ENCODE assay signal across 34 cellular contexts in genomic region chr10:29005988-29006387, GRCh38.
"Had no signal": no experiment of that assay in that cellular context is flagged by ENCODE, and none has a peak within 500 bp of the region (broad histone marks: within the 10 kb centered on the region; RNA-seq: fewer than 3 reads in every experiment).

No MANE protein-coding gene starts in this region.

- H3K4me3 ChIP-seq: MG63 had no signal

- DNase-seq: Karpas-422, Kasumi-1, MG63, MM.1S, MV-4-11, NCI-H1048, NCI-H1092, NCI-H1092 treated with DMSO at 0.1 percent for 48 hours, NCI-H1105, NCI-H1105 treated with DMSO at 0.1 percent for 48 hours, NCI-H1417, NCI-H1417 treated with DMSO at 0.1 percent for 48 hours, NCI-H1436, NCI-H1436 treated with DMSO at 0.1 percent for 48 hours, NCI-H146, NCI-H1694, NCI-H1694 treated with DMSO at 0.1 percent for 48 hours, NCI-H187, NCI-H187 treated with DMSO at 0.1 percent for 48 hours, NCI-H1930, NCI-H2029, NCI-H2029 treated with DMSO at 0.1 percent for 48 hours, NCI-H2081, NCI-H2081 treated with DMSO at 0.1 percent for 48 hours, NCI-H2107, NCI-H2171, NCI-H2171 treated with DMSO at 0.1 percent for 48 hours, NCI-H2227 treated with DMSO at 0.1 percent for 48 hours, NCI-H226, NCI-H345, NCI-H446, NCI-H446 treated with DMSO at 0.1 percent for 48 hours, NCI-H510A had no signal

- H3K9me3 ChIP-seq: MG63 had no signal

- H3K4me2 ChIP-seq: KMS-11 had no signal

- H3K27me3 ChIP-seq: MG63 had no signal

- H3K27ac ChIP-seq: KMS-11 had no signal

- H3K36me3 ChIP-seq: MG63 had no signal

- H3K9ac ChIP-seq: KMS-11 had no signal
